Comparison of ENCODE assay signal across 8 cellular contexts in genomic region chr1:21268281-21269239, GRCh38. TPM values are rescaled to one million over a fixed set of nuclear protein-coding genes. Genes with fewer than 3 reads are reported as not detected.
DNase-seq lines count a peak whose midpoint lies in the region; ATAC-seq, FAIRE-seq and TF ChIP-seq lines count a peak whose summit lies in the region.

No MANE protein-coding gene starts in this region.

- no peak for FAIRE-seq in astrocyte (lab: Jason Lieb, UNC)

- peaks cover 6% of the 10 kb centered on the region for H3K79me2 ChIP-seq in astrocyte (ENCODE audit: insufficient read depth, low read length)

- no peak overlapping the region for H3K27ac ChIP-seq in astrocyte (ENCODE audit: low read depth, low read length)
- H3K27ac ChIP-seq in uterus: peak overlapping the region; percentile 4 to 45

- no peaks in the 10 kb centered on the region for H3K27me3 Mint-ChIP-seq in astrocyte (ENCODE audit: low read depth, unreplicated experiment)
- no peaks in the 10 kb centered on the region for H3K27me3 Mint-ChIP-seq in naive thymus-derived CD8-positive, alpha-beta T cell

- no peak overlapping the region for H3K9ac ChIP-seq in astrocyte (ENCODE audit: low read length)

- TF ChIP-seq POLR2A in uterus (IDR thresholded peaks at IDR 0.05): no peak

- peak; percentile 50 for ATAC-seq in Right ventricle myocardium superior (ENCODE audit: poor library complexity)
- no peak for ATAC-seq in naive thymus-derived CD8-positive, alpha-beta T cell

- H3K9me3 ChIP-seq in astrocyte (ENCODE audit: insufficient read depth, low read depth, low read length) (no peaks in the 10 kb centered on the region), uterus (no peaks in the 10 kb centered on the region)

- H3K4me3 ChIP-seq in astrocyte (ENCODE audit: insufficient read depth, low read depth, low read length): no peak overlapping the region
- no peak overlapping the region for H3K4me3 ChIP-seq in uterus

- H3K36me3 Mint-ChIP-seq in astrocyte (ENCODE audit: low read depth, unreplicated experiment): peaks cover 29% of the 10 kb centered on the region
- peaks cover 0 to 71% (median 4%) of the 10 kb centered on the region in 3 donors for H3K36me3 Mint-ChIP-seq in naive thymus-derived CD8-positive, alpha-beta T cell

- POLR2A ChIA-PET in naive thymus-derived CD8-positive, alpha-beta T cell (lab: Charles Lee): interaction anchor here (1.8 to 3.7 kb wide), 3 partner anchors 11 to 54 kb away, joined by 6 to 18 read pairs (median 10); no protein-coding TSS in a partner anchor

- peak overlapping the region; percentile 34 for H3K4me3 Mint-ChIP-seq in astrocyte (ENCODE audit: unreplicated experiment)
- no peak overlapping the region for H3K4me3 Mint-ChIP-seq in naive thymus-derived CD8-positive, alpha-beta T cell

- no peak overlapping the region for H2AFZ ChIP-seq in astrocyte (ENCODE audit: low read depth, low read length)

- H3K27me3 ChIP-seq in astrocyte (ENCODE audit: insufficient read depth, low read length) (no peaks in the 10 kb centered on the region), uterus (no peaks in the 10 kb centered on the region)

- H3K27ac Mint-ChIP-seq in astrocyte (ENCODE audit: unreplicated experiment): peak overlapping the region; percentile 47
- H3K27ac Mint-ChIP-seq in naive thymus-derived CD8-positive, alpha-beta T cell: peak overlapping the region in 4 of 10 donors; percentile 39 to 57 (median 52)

- no peak overlapping the region for H3K4me2 ChIP-seq in astrocyte (ENCODE audit: low read length)

- in situ Hi-C loops in GM13976 (cut with MboI; ENCODE audit: low sequenced_read_pairs, unreplicated experiment): no loop called here

- H4K20me1 ChIP-seq in astrocyte (ENCODE audit: insufficient read depth, low read length): peaks cover 10% of the 10 kb centered on the region

- intact Hi-C loops in Right ventricle myocardium superior (cut with DNase I): no loop called here
- intact Hi-C loops in cardiac septum (cut with DNase I): no loop called here
- intact Hi-C loops in uterus (cut with DNase I; ENCODE audit: low total_unique reads): no loop called here

- no peaks in the 10 kb centered on the region for H3K9me3 Mint-ChIP-seq in astrocyte (ENCODE audit: unreplicated experiment)
- H3K9me3 Mint-ChIP-seq in naive thymus-derived CD8-positive, alpha-beta T cell: no peaks in the 10 kb centered on the region

- H3K4me1 ChIP-seq in astrocyte (ENCODE audit: insufficient read depth, low read length) (peaks cover 23% of the 10 kb centered on the region), uterus (peaks cover 0 to 4% of the 10 kb centered on the region in 2 donors)

- peak; percentile 63 for DNase-seq in Right ventricle myocardium superior
- DNase-seq in cardiac septum (ENCODE audit: low spot score): no peak
- no peak for DNase-seq in astrocyte (ENCODE audit: low read depth)
- peak; percentile 28 to 38 for DNase-seq in lung microvascular endothelial cell (ENCODE audit: low read depth in 2 of 2)
- DNase-seq in uterus: no peak
- DNase-seq in naive thymus-derived CD8-positive, alpha-beta T cell: no peak
- no peak for DNase-seq in GM13976 (ENCODE audit: low spot score)
- no peak for DNase-seq in GM19238 (ENCODE audit: insufficient read length, low spot score)

- TF ChIP-seq CTCF in astrocyte (IDR thresholded peaks at IDR 0.05; ENCODE audit: insufficient read depth, low read depth, low read length) (no peak), uterus (IDR thresholded peaks at IDR 0.05) (no peak), GM13976 (IDR thresholded peaks at IDR 0.05; ENCODE audit: borderline replicate concordance, control extremely low read depth, extremely low read depth, insufficient read depth, missing control alignments) (no peak)

- H3K36me3 ChIP-seq in astrocyte (ENCODE audit: insufficient read depth, low read length): peaks cover 28% of the 10 kb centered on the region
- no peaks in the 10 kb centered on the region for H3K36me3 ChIP-seq in uterus

- peaks cover 7% of the 10 kb centered on the region for H3K4me1 Mint-ChIP-seq in astrocyte (ENCODE audit: low read depth, unreplicated experiment)
- peaks cover 9 to 20% (median 15%) of the 10 kb centered on the region in 4 donors for H3K4me1 Mint-ChIP-seq in naive thymus-derived CD8-positive, alpha-beta T cell

RNA-seq across cellular contexts. Expression of gene ECE1, which starts 21.7 kb away (rescaled TPM):
- total RNA-seq in Right ventricle myocardium superior (45.3 TPM), cardiac septum (55.8 TPM), astrocyte (172 and 182 TPM in 2 replicates), lung microvascular endothelial cell (93.1 and 121 TPM in 2 replicates), uterus (100 to 1,000 TPM in 1 of 4 donors, 10 to 100 TPM in 3; 45.6 to 175 (median 59.1) TPM)
- total RNA-seq in naive thymus-derived CD8-positive, alpha-beta T cell: 10 to 100 TPM; 51.7 to 53.6 TPM
- 10 to 100 TPM in 2 of 3 donors, 1 to 10 TPM in 1; 9.1 to 37.3 (median 20.5) TPM for polyA plus RNA-seq in naive thymus-derived CD8-positive, alpha-beta T cell

Comparison
In these comparisons a context has a peak if more than half of its experiments do, and no peak if none do; other contexts are left out.
1. DNase-seq: peak in Right ventricle myocardium superior (single experiment) and lung microvascular endothelial cell (2 of 2); none in cardiac septum (single experiment), astrocyte (single experiment), uterus (0 of 2), naive thymus-derived CD8-positive, alpha-beta T cell (0 of 10), GM13976 (single experiment) and GM19238 (single experiment).